ENCODE assay signal across 8 cellular contexts in genomic region chr17:47789611-47790520, GRCh38. TPM values are rescaled to one million over a fixed set of nuclear protein-coding genes. Genes with fewer than 3 reads are reported as not detected.
DNase-seq lines count a peak whose midpoint lies in the region; ATAC-seq, FAIRE-seq and TF ChIP-seq lines count a peak whose summit lies in the region.

No MANE protein-coding gene starts in this region.

- POLR2A ChIA-PET in activated B cell treated with CpG ODN at 0.5 μM for 24 hours (lab: Charles Lee) (interaction anchor here (0.7 kb wide), 1 partner anchor 297 kb away, joined by 3 read pairs; no protein-coding TSS in a partner anchor), HepG2 (lab: Yijun Ruan, JAX) (no interaction called here)

- TF ChIP-seq EP300 in HepG2 (IDR thresholded peaks at IDR 0.05; ENCODE audit: low read depth in 2 of 2, low read length in 2 of 2) (no peak), HepG2 (CRISPR knock-in tag; IDR thresholded peaks at IDR 0.05; ENCODE audit: borderline replicate concordance) (no peak)

- H3K4me3 ChIP-seq in choroid plexus epithelial cell (ENCODE audit: low read depth, low read length) (peak overlapping the region; percentile 36), HepG2 (replicated peaks in 1 of 3; ENCODE audit: insufficient read depth in 1 of 3, low read depth in 2 of 3, low read length in 3 of 3) (peak overlapping the region in 2 of 3 experiments; percentile 49 to 63; a peak in 3 of 6 replicates)

- peak overlapping the region; percentile 74 for H3K4me3 Mint-ChIP-seq in activated B cell treated with CpG ODN at 0.5 μM for 24 hours

- H3K4me1 ChIP-seq in HepG2 (ENCODE audit: insufficient read depth, low read length): no peaks in the 10 kb centered on the region

- peaks cover 54% of the 10 kb centered on the region for H3K27me3 Mint-ChIP-seq in activated B cell treated with CpG ODN at 0.5 μM for 24 hours

- no peak for FAIRE-seq in HepG2 (lab: Jason Lieb, UNC)

- H3K9me3 ChIP-seq in HepG2 (ENCODE audit: low read length): no peaks in the 10 kb centered on the region

- ATAC-seq in activated B cell treated with CpG ODN at 0.5 μM for 24 hours (ENCODE audit: low read depth): peak; percentile 80
- peak; percentile 98 for ATAC-seq in HepG2
- no peak for ATAC-seq in GM21529 (IDR thresholded peaks at IDR 0.05; ENCODE audit: unreplicated experiment)
- ATAC-seq in HG02981 (IDR thresholded peaks at IDR 0.05; ENCODE audit: unreplicated experiment): no peak

- peak; percentile 42 for DNase-seq in DMS53 treated with DMSO at 0.1 percent for 48 hours (lab: John Stamatoyannopoulos, UW; ENCODE audit: unreplicated experiment)
- DNase-seq in MV-4-11 (lab: John Stamatoyannopoulos, UW): peak; percentile 26
- DNase-seq in activated B cell treated with CpG ODN at 0.5 μM for 24 hours: peak; percentile 48
- peak; percentile 59 for DNase-seq in choroid plexus epithelial cell (ENCODE audit: low read depth)
- DNase-seq in HepG2 (ENCODE audit: low spot score): no peak
- DNase-seq in stimulated activated CD4-positive, alpha-beta T cell treated with anti-CD3 and anti-CD28 coated beads, Interleukin-4, amount 100 ng/mL, for 4 hours: peak; percentile 41 to 56

- no peaks in the 10 kb centered on the region; the same call in 1 of the 2 replicates for H4K20me1 ChIP-seq in HepG2 (ENCODE audit: insufficient read depth, low read length)

- BruUV-seq in HepG2 (replicated peaks; lab: Mats Ljungman, UMichigan): no TSS peak

- intact Hi-C loops in activated B cell treated with CpG ODN at 0.5 μM for 24 hours (cut with micrococcal nuclease): loop anchor here (1.0 to 2.0 kb wide), 3 partner anchors 14 to 126 kb away; no protein-coding TSS in a partner anchor
- intact Hi-C loops in HepG2 (cut with micrococcal nuclease; ENCODE audit: unreplicated experiment): no loop called here

- H3K36me3 ChIP-seq in HepG2 (replicated peaks in 1 of 2; ENCODE audit: control insufficient read depth in 1 of 2, insufficient read depth in 2 of 2, low read length in 2 of 2): no peaks in the 10 kb centered on the region

- WGBS in HepG2 (ENCODE audit: low lambda C conversion rate): 18% methylated on average over 34 of the region's 69 CpGs

- no peak overlapping the region for H3K9ac ChIP-seq in HepG2 (ENCODE audit: insufficient read depth, low read depth, low read length)

- peak overlapping the region; percentile 72 for H3K4me2 ChIP-seq in HepG2 (ENCODE audit: low read depth, low read length)

- TF ChIP-seq CTCF in activated B cell treated with CpG ODN at 0.5 μM for 24 hours (IDR thresholded peaks at IDR 0.05) (no peak), choroid plexus epithelial cell (conservative IDR thresholded peaks at IDR 0.05; ENCODE audit: low read depth, low read length) (peak; percentile 59), HepG2 (CRISPR knock-in tag; IDR thresholded peaks at IDR 0.05) (peak; percentile 77)

- TF ChIP-seq RAD21 in HepG2 (CRISPR knock-in tag; IDR thresholded peaks at IDR 0.05): peak; percentile 72

- H3K9me3 Mint-ChIP-seq in activated B cell treated with CpG ODN at 0.5 μM for 24 hours: no peaks in the 10 kb centered on the region

- H3K4me1 Mint-ChIP-seq in activated B cell treated with CpG ODN at 0.5 μM for 24 hours: peaks cover 9% of the 10 kb centered on the region

- in situ Hi-C loops in HepG2 (cut with HindIII; ENCODE audit: extremely low pct_ligation_motif_present, low pct_unique_long_range_greater_than_20kb): no loop called here

- H2AFZ ChIP-seq in HepG2 (ENCODE audit: low read length): no peak overlapping the region

- H3K79me2 ChIP-seq in HepG2 (ENCODE audit: insufficient read depth, low read length): no peaks in the 10 kb centered on the region

- no peak for TF ChIP-seq POLR2A in HepG2 (IDR thresholded peaks at IDR 0.05; ENCODE audit: insufficient read depth in 1 of 2, low read depth in 2 of 2, low read length in 2 of 2)

- CTCF ChIA-PET in activated B cell treated with CpG ODN at 0.5 μM for 24 hours (lab: Charles Lee): interaction anchor here (0.7 to 1.6 kb wide), 7 partner anchors 57 to 126 kb away, joined by 3 to 5 read pairs (median 3); partner anchors contain the start of gene TBX21
- CTCF ChIA-PET in HepG2 (lab: Yijun Ruan, JAX; ENCODE audit: low intra/inter-chr PET ratio, low total read pairs): interaction anchor here (1.6 kb wide), 1 partner anchor 13 kb away, joined by 5 read pairs; no protein-coding TSS in a partner anchor

- H3K27me3 ChIP-seq in HepG2 (ENCODE audit: control insufficient read depth in 1 of 2, insufficient read depth in 2 of 2, low read length in 2 of 2): peaks cover 0 to 43% of the 10 kb centered on the region in 2 experiments; a peak in 3 of 5 replicates

- H3K36me3 Mint-ChIP-seq in activated B cell treated with CpG ODN at 0.5 μM for 24 hours (ENCODE audit: low read depth): no peaks in the 10 kb centered on the region

- H3K27ac Mint-ChIP-seq in activated B cell treated with CpG ODN at 0.5 μM for 24 hours: no peak overlapping the region

- H3K27ac ChIP-seq in HepG2 (ENCODE audit: extremely low read length, insufficient read depth, low read length): no peak overlapping the region

RNA-seq across cellular contexts. Expression of gene OSBPL7, which starts 31.7 kb away (rescaled TPM):
- total RNA-seq in activated B cell treated with CpG ODN at 0.5 μM for 24 hours: 28.8 and 34.4 TPM in 2 replicates
- 1.0 and 4.7 TPM in 2 replicates for total RNA-seq in HepG2 (2016; rRNA removed; fragmentation: Illumina TruSeq; extraction: Trizol)
- 4.5 and 4.7 TPM in 2 replicates for total RNA-seq in HepG2 (2016; cell fraction: cytosol; rRNA removed; fragmentation: Illumina TruSeq; extraction: Trizol; ENCODE audit: low read depth)
- 1.3 and 5.6 TPM in 2 replicates for total RNA-seq in HepG2 (2016; cell fraction: insoluble cytoplasmic fraction; rRNA removed; fragmentation: Illumina TruSeq; extraction: Trizol)
- total RNA-seq in HepG2 (2016; cell fraction: membrane; rRNA removed; fragmentation: Illumina TruSeq; extraction: Trizol): 1.4 and 1.5 TPM in 2 replicates
- 6.6 and 9.7 TPM in 2 replicates for total RNA-seq in HepG2 (2016; cell fraction: nucleus; rRNA removed; fragmentation: Illumina TruSeq; extraction: Trizol)
- 6.6 and 8.3 TPM in 2 replicates for polyA plus RNA-seq in HepG2 (2011; rRNA removed)
- polyA plus RNA-seq in HepG2 (2011; cell fraction: cytosol; rRNA removed): 0.99 and 1.7 TPM in 2 replicates
- polyA plus RNA-seq in HepG2 (2011; cell fraction: nucleus; rRNA removed): 86.7 and 120 TPM in 2 replicates
- polyA plus RNA-seq in HepG2 (2012): 4.1 and 5.4 TPM in 2 replicates
- polyA plus RNA-seq in HepG2 (2016; cell fraction: cytosol; fragmentation: Illumina TruSeq; extraction: Trizol; ENCODE audit: low read depth): 0.20 and 0.32 TPM in 2 replicates
- 0.56 and 1.2 TPM in 2 replicates for polyA plus RNA-seq in HepG2 (2016; cell fraction: insoluble cytoplasmic fraction; fragmentation: Illumina TruSeq; extraction: Trizol; ENCODE audit: low read depth)
- 0.27 and 0.42 TPM in 2 replicates for polyA plus RNA-seq in HepG2 (2016; cell fraction: membrane; fragmentation: Illumina TruSeq; extraction: Trizol; ENCODE audit: low read depth)
- 20.6 and 21.2 TPM in 2 replicates for polyA plus RNA-seq in HepG2 (2016; cell fraction: nucleus; fragmentation: Illumina TruSeq; extraction: Trizol; ENCODE audit: insufficient read depth, low read depth)
- 7.4 and 11.6 TPM in 2 replicates for polyA minus RNA-seq in HepG2 (2011; rRNA and poly(A)+ RNA removed; ENCODE audit: low replicate concordance)
- polyA minus RNA-seq in HepG2 (2011; cell fraction: cytosol; rRNA and poly(A)+ RNA removed): 1.6 TPM in 2 replicates
- polyA minus RNA-seq in HepG2 (2011; cell fraction: nucleus; rRNA and poly(A)+ RNA removed): 16.1 and 23.1 TPM in 2 replicates

RNA-seq across cellular contexts. Expression of gene MRPL10, which starts 41.5 kb away (rescaled TPM):
- 36.4 and 37.4 TPM in 2 replicates for total RNA-seq in activated B cell treated with CpG ODN at 0.5 μM for 24 hours
- 56.7 and 59.7 TPM in 2 replicates for total RNA-seq in HepG2 (2016; rRNA removed; fragmentation: Illumina TruSeq; extraction: Trizol)
- 23.2 and 23.8 TPM in 2 replicates for total RNA-seq in HepG2 (2016; cell fraction: cytosol; rRNA removed; fragmentation: Illumina TruSeq; extraction: Trizol; ENCODE audit: low read depth)
- 54.4 and 59.8 TPM in 2 replicates for total RNA-seq in HepG2 (2016; cell fraction: insoluble cytoplasmic fraction; rRNA removed; fragmentation: Illumina TruSeq; extraction: Trizol)
- total RNA-seq in HepG2 (2016; cell fraction: membrane; rRNA removed; fragmentation: Illumina TruSeq; extraction: Trizol): 57.6 and 61.5 TPM in 2 replicates
- total RNA-seq in HepG2 (2016; cell fraction: nucleus; rRNA removed; fragmentation: Illumina TruSeq; extraction: Trizol): 27.0 and 27.8 TPM in 2 replicates
- 149 and 157 TPM in 2 replicates for polyA plus RNA-seq in HepG2 (2011; rRNA removed)
- 163 and 193 TPM in 2 replicates for polyA plus RNA-seq in HepG2 (2011; cell fraction: cytosol; rRNA removed)
- polyA plus RNA-seq in HepG2 (2011; cell fraction: nucleus; rRNA removed): 84.2 and 97.9 TPM in 2 replicates
- polyA plus RNA-seq in HepG2 (2012): 98.1 and 124 TPM in 2 replicates
- polyA plus RNA-seq in HepG2 (2016; cell fraction: cytosol; fragmentation: Illumina TruSeq; extraction: Trizol; ENCODE audit: low read depth): 32.0 and 36.2 TPM in 2 replicates
- polyA plus RNA-seq in HepG2 (2016; cell fraction: insoluble cytoplasmic fraction; fragmentation: Illumina TruSeq; extraction: Trizol; ENCODE audit: low read depth): 90.1 and 104 TPM in 2 replicates
- polyA plus RNA-seq in HepG2 (2016; cell fraction: membrane; fragmentation: Illumina TruSeq; extraction: Trizol; ENCODE audit: low read depth): 63.3 and 69.4 TPM in 2 replicates
- 52.7 and 55.5 TPM in 2 replicates for polyA plus RNA-seq in HepG2 (2016; cell fraction: nucleus; fragmentation: Illumina TruSeq; extraction: Trizol; ENCODE audit: insufficient read depth, low read depth)
- polyA minus RNA-seq in HepG2 (2011; rRNA and poly(A)+ RNA removed; ENCODE audit: low replicate concordance): 135 and 309 TPM in 2 replicates
- polyA minus RNA-seq in HepG2 (2011; cell fraction: cytosol; rRNA and poly(A)+ RNA removed): 101 and 106 TPM in 2 replicates
- polyA minus RNA-seq in HepG2 (2011; cell fraction: nucleus; rRNA and poly(A)+ RNA removed): 28.0 and 36.1 TPM in 2 replicates

RNA-seq across cellular contexts. Expression of gene LRRC46, which starts 41.6 kb away (rescaled TPM):
- 1.5 and 1.9 TPM in 2 replicates for total RNA-seq in activated B cell treated with CpG ODN at 0.5 μM for 24 hours
- total RNA-seq in HepG2 (2016; rRNA removed; fragmentation: Illumina TruSeq; extraction: Trizol): 0.09 and 0.13 TPM in 2 replicates
- 0.26 TPM in 1 of 2 replicates, not detected in the other for total RNA-seq in HepG2 (2016; cell fraction: cytosol; rRNA removed; fragmentation: Illumina TruSeq; extraction: Trizol; ENCODE audit: low read depth)
- total RNA-seq in HepG2 (2016; cell fraction: insoluble cytoplasmic fraction; rRNA removed; fragmentation: Illumina TruSeq; extraction: Trizol): 0.15 and 0.22 TPM in 2 replicates
- total RNA-seq in HepG2 (2016; cell fraction: membrane; rRNA removed; fragmentation: Illumina TruSeq; extraction: Trizol): 0.14 TPM in 1 of 2 replicates, not detected in the other
- 0.43 TPM in 1 of 2 replicates, not detected in the other for total RNA-seq in HepG2 (2016; cell fraction: nucleus; rRNA removed; fragmentation: Illumina TruSeq; extraction: Trizol)
- 0.09 and 0.16 TPM in 2 replicates for polyA plus RNA-seq in HepG2 (2011; rRNA removed)
- polyA plus RNA-seq in HepG2 (2011; cell fraction: cytosol; rRNA removed): 0.15 and 0.18 TPM in 2 replicates
- polyA plus RNA-seq in HepG2 (2011; cell fraction: nucleus; rRNA removed): 0.19 and 0.42 TPM in 2 replicates
- polyA plus RNA-seq in HepG2 (2012): 0.70 and 0.75 TPM in 2 replicates
- polyA plus RNA-seq in HepG2 (2016; cell fraction: cytosol; fragmentation: Illumina TruSeq; extraction: Trizol; ENCODE audit: low read depth): 0.11 and 0.22 TPM in 2 replicates
- polyA plus RNA-seq in HepG2 (2016; cell fraction: insoluble cytoplasmic fraction; fragmentation: Illumina TruSeq; extraction: Trizol; ENCODE audit: low read depth): 0.35 and 0.46 TPM in 2 replicates
- polyA plus RNA-seq in HepG2 (2016; cell fraction: membrane; fragmentation: Illumina TruSeq; extraction: Trizol; ENCODE audit: low read depth): 0.23 TPM in 2 replicates
- polyA plus RNA-seq in HepG2 (2016; cell fraction: nucleus; fragmentation: Illumina TruSeq; extraction: Trizol; ENCODE audit: insufficient read depth, low read depth): 0.43 and 0.74 TPM in 2 replicates
- 0.46 and 1.2 TPM in 2 replicates for polyA minus RNA-seq in HepG2 (2011; rRNA and poly(A)+ RNA removed; ENCODE audit: low replicate concordance)
- polyA minus RNA-seq in HepG2 (2011; cell fraction: cytosol; rRNA and poly(A)+ RNA removed): 0.44 and 0.59 TPM in 2 replicates
- 0.62 TPM in 1 of 2 replicates, not detected in the other for polyA minus RNA-seq in HepG2 (2011; cell fraction: nucleus; rRNA and poly(A)+ RNA removed)

RNA-seq across cellular contexts. Expression of gene SCRN2, which starts 51.2 kb away (rescaled TPM):
- total RNA-seq in activated B cell treated with CpG ODN at 0.5 μM for 24 hours (32.1 and 36.3 TPM in 2 replicates), HepG2 (2016; rRNA removed; fragmentation: Illumina TruSeq; extraction: Trizol) (15.0 and 29.5 TPM in 2 replicates)
- total RNA-seq in HepG2 (2016; cell fraction: cytosol; rRNA removed; fragmentation: Illumina TruSeq; extraction: Trizol; ENCODE audit: low read depth): 14.0 and 15.6 TPM in 2 replicates
- total RNA-seq in HepG2 (2016; cell fraction: insoluble cytoplasmic fraction; rRNA removed; fragmentation: Illumina TruSeq; extraction: Trizol): 14.9 and 29.8 TPM in 2 replicates
- 9.4 and 10.4 TPM in 2 replicates for total RNA-seq in HepG2 (2016; cell fraction: membrane; rRNA removed; fragmentation: Illumina TruSeq; extraction: Trizol)
- total RNA-seq in HepG2 (2016; cell fraction: nucleus; rRNA removed; fragmentation: Illumina TruSeq; extraction: Trizol): 38.4 and 39.4 TPM in 2 replicates
- 21.7 and 28.6 TPM in 2 replicates for polyA plus RNA-seq in HepG2 (2011; rRNA removed)
- 12.8 and 18.6 TPM in 2 replicates for polyA plus RNA-seq in HepG2 (2011; cell fraction: cytosol; rRNA removed)
- 254 and 255 TPM in 2 replicates for polyA plus RNA-seq in HepG2 (2011; cell fraction: nucleus; rRNA removed)
- 16.2 and 19.4 TPM in 2 replicates for polyA plus RNA-seq in HepG2 (2012)
- 2.8 and 3.6 TPM in 2 replicates for polyA plus RNA-seq in HepG2 (2016; cell fraction: cytosol; fragmentation: Illumina TruSeq; extraction: Trizol; ENCODE audit: low read depth)
- 11.1 and 13.6 TPM in 2 replicates for polyA plus RNA-seq in HepG2 (2016; cell fraction: insoluble cytoplasmic fraction; fragmentation: Illumina TruSeq; extraction: Trizol; ENCODE audit: low read depth)
- polyA plus RNA-seq in HepG2 (2016; cell fraction: membrane; fragmentation: Illumina TruSeq; extraction: Trizol; ENCODE audit: low read depth): 4.4 and 5.4 TPM in 2 replicates
- 76.0 and 78.1 TPM in 2 replicates for polyA plus RNA-seq in HepG2 (2016; cell fraction: nucleus; fragmentation: Illumina TruSeq; extraction: Trizol; ENCODE audit: insufficient read depth, low read depth)
- 22.3 and 32.7 TPM in 2 replicates for polyA minus RNA-seq in HepG2 (2011; rRNA and poly(A)+ RNA removed; ENCODE audit: low replicate concordance)
- polyA minus RNA-seq in HepG2 (2011; cell fraction: cytosol; rRNA and poly(A)+ RNA removed): 4.6 and 7.0 TPM in 2 replicates
- 42.1 and 48.9 TPM in 2 replicates for polyA minus RNA-seq in HepG2 (2011; cell fraction: nucleus; rRNA and poly(A)+ RNA removed)

RNA-seq across cellular contexts. Expression of gene TBX21, which starts 56.8 kb away (rescaled TPM):
- total RNA-seq in activated B cell treated with CpG ODN at 0.5 μM for 24 hours (3.6 and 3.8 TPM in 2 replicates), HepG2 (2016; rRNA removed; fragmentation: Illumina TruSeq; extraction: Trizol) (not detected in 2 replicates)
- total RNA-seq in HepG2 (2016; cell fraction: cytosol; rRNA removed; fragmentation: Illumina TruSeq; extraction: Trizol; ENCODE audit: low read depth): not detected in 2 replicates
- total RNA-seq in HepG2 (2016; cell fraction: insoluble cytoplasmic fraction; rRNA removed; fragmentation: Illumina TruSeq; extraction: Trizol): not detected in 2 replicates
- total RNA-seq in HepG2 (2016; cell fraction: membrane; rRNA removed; fragmentation: Illumina TruSeq; extraction: Trizol): not detected in 2 replicates
- total RNA-seq in HepG2 (2016; cell fraction: nucleus; rRNA removed; fragmentation: Illumina TruSeq; extraction: Trizol): not detected in 2 replicates
- not detected in 2 replicates for polyA plus RNA-seq in HepG2 (2011; rRNA removed)
- not detected in 2 replicates for polyA plus RNA-seq in HepG2 (2011; cell fraction: cytosol; rRNA removed)
- 0.08 TPM in 1 of 2 replicates, not detected in the other for polyA plus RNA-seq in HepG2 (2011; cell fraction: nucleus; rRNA removed)
- polyA plus RNA-seq in HepG2 (2012): not detected in 2 replicates
- not detected in 2 replicates for polyA plus RNA-seq in HepG2 (2016; cell fraction: cytosol; fragmentation: Illumina TruSeq; extraction: Trizol; ENCODE audit: low read depth)
- not detected in 2 replicates for polyA plus RNA-seq in HepG2 (2016; cell fraction: insoluble cytoplasmic fraction; fragmentation: Illumina TruSeq; extraction: Trizol; ENCODE audit: low read depth)
- not detected in 2 replicates for polyA plus RNA-seq in HepG2 (2016; cell fraction: membrane; fragmentation: Illumina TruSeq; extraction: Trizol; ENCODE audit: low read depth)
- polyA plus RNA-seq in HepG2 (2016; cell fraction: nucleus; fragmentation: Illumina TruSeq; extraction: Trizol; ENCODE audit: insufficient read depth, low read depth): not detected in 2 replicates
- not detected in 2 replicates for polyA minus RNA-seq in HepG2 (2011; rRNA and poly(A)+ RNA removed; ENCODE audit: low replicate concordance)
- polyA minus RNA-seq in HepG2 (2011; cell fraction: cytosol; rRNA and poly(A)+ RNA removed): not detected in 2 replicates
- not detected in 2 replicates for polyA minus RNA-seq in HepG2 (2011; cell fraction: nucleus; rRNA and poly(A)+ RNA removed)

Comparison
In these comparisons a context has a peak if more than half of its experiments do, and no peak if none do; other contexts are left out.
1. ATAC-seq: peak in activated B cell treated with CpG ODN at 0.5 μM for 24 hours (single experiment) and HepG2 (single experiment); none in GM21529 (single experiment) and HG02981 (single experiment).